ENCODE assay signal across 30 cellular contexts in the genomic region with DNA sequence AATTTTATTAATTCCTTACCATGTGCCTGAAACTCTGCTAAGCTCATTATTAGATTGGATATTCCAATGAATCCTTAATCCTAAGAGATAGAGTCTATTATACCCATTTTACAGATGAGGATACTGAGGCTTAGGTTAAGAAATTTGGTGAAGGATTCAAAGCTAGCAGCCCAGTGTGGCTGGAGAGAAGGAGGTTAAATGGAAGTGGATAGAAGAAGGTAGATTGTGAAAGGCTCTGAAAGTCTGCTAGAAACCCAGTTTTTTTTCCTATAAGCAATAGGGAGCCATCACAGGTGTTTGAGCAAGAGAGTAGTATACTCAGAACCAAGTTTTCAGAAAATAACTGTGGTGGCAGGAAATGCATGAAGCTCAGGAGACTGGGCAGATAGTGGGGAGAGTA.
"Had no signal": no experiment of that assay in that cellular context is flagged by ENCODE, and none has a peak within 500 bp of the region (broad histone marks: within the 10 kb centered on the region; RNA-seq: fewer than 3 reads in every experiment).

No MANE protein-coding gene starts in this region.

- H3K4me3 Mint-ChIP-seq: naive thymus-derived CD8-positive, alpha-beta T cell; nephron; neural progenitor cell; stimulated activated memory B cell treated with anti-CD40 and anti-IgM and Interleukin-4, amounts not matched to agents 10 μg/mL and 1 μg/mL and 100 μg/mL, for 72 hours; stimulated activated naive CD8-positive, alpha-beta T cell treated with anti-CD3 and anti-CD28 coated beads, Interleukin-15, amount 100 ng/mL, for 72 hours had no signal

- H3K27ac Mint-ChIP-seq: naive thymus-derived CD8-positive, alpha-beta T cell; neural progenitor cell; stimulated activated memory B cell treated with anti-CD40 and anti-IgM and Interleukin-4, amounts not matched to agents 10 μg/mL and 1 μg/mL and 100 μg/mL, for 72 hours; stimulated activated naive CD8-positive, alpha-beta T cell treated with anti-CD3 and anti-CD28 coated beads, Interleukin-15, amount 100 ng/mL, for 72 hours had no signal

- ATAC-seq: left cardiac atrium; left lobe of liver; lower lobe of right lung; naive thymus-derived CD8-positive, alpha-beta T cell; right cardiac atrium; stimulated activated memory B cell treated with anti-CD40 and anti-IgM and Interleukin-4, amounts not matched to agents 10 μg/mL and 1 μg/mL and 100 μg/mL, for 72 hours; stimulated activated naive CD8-positive, alpha-beta T cell treated with anti-CD3 and anti-CD28 coated beads, Interleukin-15, amount 100 ng/mL, for 72 hours had no signal

- H3K4me3 ChIP-seq: lower lobe of right lung, neural progenitor cell, ovary, prostate gland, sigmoid colon, transverse colon, upper lobe of left lung, vagina had no signal

- H3K27ac ChIP-seq: neutrophil, ovary, prostate gland, sigmoid colon, transverse colon, vagina had no signal

- H3K9me3 Mint-ChIP-seq: nephron had no signal

- H3K9me3 ChIP-seq: lower lobe of right lung, neutrophil, ovary, prostate gland, sigmoid colon, transverse colon, upper lobe of left lung, vagina had no signal

- H3K4me1 ChIP-seq: prostate gland, sigmoid colon, vagina had no signal

- H3K4me2 ChIP-seq: neural progenitor cell had no signal

- DNase-seq: hippocampal formation; kidney glomerular epithelial cell; left cardiac atrium; lower lobe of right lung; mammary epithelial cell; mesenchymal stem cell; naive thymus-derived CD8-positive, alpha-beta T cell; occipital lobe; ovary; retina; right cardiac atrium; sigmoid colon; small intestine; stimulated activated CD4-positive, alpha-beta T cell treated with anti-CD3 and anti-CD28 coated beads, Interleukin-1b, Interleukin-23, amount 100 ng/mL, for 48 hours; stimulated activated CD4-positive, alpha-beta T cell treated with anti-CD3 and anti-CD28 coated beads, Interleukin-2, amount 100 ng/mL, for 48 hours; stimulated activated CD4-positive, alpha-beta T cell treated with anti-CD3 and anti-CD28 coated beads, Interleukin-4, amount 100 ng/mL, for 4 hours; stimulated activated CD8-positive, alpha-beta memory T cell treated with anti-CD3 and anti-CD28 coated beads, Interleukin-4, amount 100 ng/mL, for 48 hours; stimulated activated naive CD4-positive, alpha-beta T cell treated with Interleukin-2 at 50 U/mL for 16 hours; stimulated activated naive CD8-positive, alpha-beta T cell treated with anti-CD3 and anti-CD28 coated beads, Interleukin-15, amount 100 ng/mL, for 72 hours; substantia nigra; transverse colon; upper lobe of left lung had no signal

- H3K4me1 Mint-ChIP-seq: naive thymus-derived CD8-positive, alpha-beta T cell; stimulated activated memory B cell treated with anti-CD40 and anti-IgM and Interleukin-4, amounts not matched to agents 10 μg/mL and 1 μg/mL and 100 μg/mL, for 72 hours; stimulated activated naive CD8-positive, alpha-beta T cell treated with anti-CD3 and anti-CD28 coated beads, Interleukin-15, amount 100 ng/mL, for 72 hours had no signal

- FAIRE-seq: keratinocyte, small intestine had no signal

- H3K36me3 Mint-ChIP-seq: stimulated activated memory B cell treated with anti-CD40 and anti-IgM and Interleukin-4, amounts not matched to agents 10 μg/mL and 1 μg/mL and 100 μg/mL, for 72 hours had no signal
